ENCODE assay signal across 8 cellular contexts in the genomic region with DNA sequence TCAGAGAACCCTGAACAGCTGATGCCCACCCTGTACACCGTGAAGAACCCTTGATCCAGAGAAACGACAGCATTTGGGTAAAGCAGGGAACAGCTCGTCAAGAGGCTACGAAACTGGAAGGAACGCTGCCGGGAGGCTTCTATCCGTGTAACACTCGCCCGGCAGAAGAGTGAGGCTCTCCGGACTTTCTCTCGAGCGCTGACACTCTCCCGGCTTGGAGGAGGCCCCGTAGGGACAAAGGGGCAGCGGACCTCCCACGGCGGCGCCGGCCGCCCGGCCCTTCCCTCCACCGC. TPM values are rescaled to one million over a fixed set of nuclear protein-coding genes. Genes with fewer than 3 reads are reported as not detected.
DNase-seq lines count a peak whose midpoint lies in the region; ATAC-seq and TF ChIP-seq lines count a peak whose summit lies in the region.

No MANE protein-coding gene starts in this region.

- POLR2A ChIA-PET in PC-9 (lab: Charles Lee; ENCODE audit: unreplicated experiment): interaction anchor here (1.0 kb wide), 1 partner anchor 21 kb away, joined by 5 read pairs; a partner anchor contains a TSS

- ATAC-seq in GM21526 (IDR thresholded peaks at IDR 0.05; ENCODE audit: low FRiP score, unreplicated experiment) (peak; percentile 5), GM21381 (IDR thresholded peaks at IDR 0.05; ENCODE audit: unreplicated experiment) (no peak), HG03432 (IDR thresholded peaks at IDR 0.05; ENCODE audit: unreplicated experiment) (no peak)

- DNase-seq in PC-9: no peak
- DNase-seq in esophagus squamous epithelium (lab: John Stamatoyannopoulos, UW): no peak
- DNase-seq in renal cortical epithelial cell (ENCODE audit: low read depth): peak; percentile 15
- DNase-seq in NCI-H1436 treated with DMSO at 0.1 percent for 48 hours (lab: John Stamatoyannopoulos, UW): no peak
- DNase-seq in NCI-H1105 (lab: John Stamatoyannopoulos, UW): no peak

- H3K9me3 ChIP-seq in PC-9 (ENCODE audit: insufficient read depth, low read depth) (no peaks in the 10 kb centered on the region), esophagus squamous epithelium (no peaks in the 10 kb centered on the region)

- CTCF ChIA-PET in PC-9 (lab: Charles Lee): interaction anchor here (1.1 kb wide), 1 partner anchor 29 kb away, joined by 10 read pairs; no protein-coding TSS in a partner anchor

- peak overlapping the region; percentile 23; the same call in 1 of the 2 replicates for H3K27ac ChIP-seq in PC-9
- peak overlapping the region; percentile 90 to 98 (median 96) for H3K27ac ChIP-seq in esophagus squamous epithelium

- no peaks in the 10 kb centered on the region for H3K9me2 ChIP-seq in PC-9 (ENCODE audit: insufficient read depth)

- no TSS peak for BruUV-seq in PC-9 (replicated peaks; lab: Mats Ljungman, UMichigan)

- H2AFZ ChIP-seq in PC-9: peak overlapping the region; percentile 91

- WGBS in esophagus squamous epithelium, 2 donors: 0% methylated on average over 8 to 10 of the region's 22 CpGs

- H3K4me3 ChIP-seq in PC-9 (peak overlapping the region; percentile 69), esophagus squamous epithelium (peak overlapping the region; percentile 71 to 98 (median 82))

- peak in 2 of 4 donors; percentile 69 to 81 for TF ChIP-seq POLR2A in esophagus squamous epithelium (IDR thresholded peaks at IDR 0.05)

- peaks cover 7% of the 10 kb centered on the region; the same call in 1 of the 2 replicates for H4K20me1 ChIP-seq in PC-9 (ENCODE audit: insufficient read depth)

- peaks cover 24% of the 10 kb centered on the region for H3K79me2 ChIP-seq in PC-9 (ENCODE audit: low read depth)

- intact Hi-C loops in PC-9 (cut with micrococcal nuclease; ENCODE audit: unreplicated experiment) (loop anchor here (1.0 kb wide), 1 partner anchor 28 kb away; a partner anchor contains a TSS), esophagus squamous epithelium (cut with DNase I) (loop anchor here (10.0 kb wide), 1 partner anchor 46 kb away; a partner anchor contains a TSS)

- H3K27me3 ChIP-seq in PC-9 (ENCODE audit: insufficient read depth, low read depth): no peaks in the 10 kb centered on the region
- no peaks in the 10 kb centered on the region for H3K27me3 ChIP-seq in esophagus squamous epithelium

- H3K4me1 ChIP-seq in PC-9 (replicated peaks; ENCODE audit: insufficient read depth) (peaks cover 39% of the 10 kb centered on the region), esophagus squamous epithelium (peaks cover 66 to 93% (median 66%) of the 10 kb centered on the region in 3 donors)

- TF ChIP-seq CTCF in PC-9 (conservative IDR thresholded peaks at IDR 0.05) (no peak), esophagus squamous epithelium (IDR thresholded peaks at IDR 0.05) (no peak)

- peak overlapping the region; percentile 91 for H3K4me2 ChIP-seq in PC-9

- H3F3A ChIP-seq in PC-9 (ENCODE audit: insufficient read depth, low read depth): peaks cover 35% of the 10 kb centered on the region

- H3K36me3 ChIP-seq in PC-9 (ENCODE audit: low read depth) (peaks cover 7% of the 10 kb centered on the region; the same call in 1 of the 2 replicates), esophagus squamous epithelium (peaks cover 0 to 42% (median 11%) of the 10 kb centered on the region in 3 donors)

RNA-seq across cellular contexts. Expression of a gene that starts 1.7 kb away (rescaled TPM):
- total RNA-seq in PC-9 (2021) (29.6 and 41.6 TPM in 2 replicates), esophagus squamous epithelium (10 to 100 TPM; 36.7 to 68.9 (median 51.5) TPM), renal cortical epithelial cell (82.3 and 127 TPM in 2 replicates)

RNA-seq across cellular contexts. Expression of a gene that starts 7.2 kb away (rescaled TPM):
- total RNA-seq in PC-9 (2021): 24.7 and 28.5 TPM in 2 replicates
- 10 to 100 TPM; 16.0 to 42.9 (median 27.4) TPM for total RNA-seq in esophagus squamous epithelium
- total RNA-seq in renal cortical epithelial cell: 16.0 and 21.2 TPM in 2 replicates

RNA-seq across cellular contexts. Expression of a gene that starts 17.4 kb away (rescaled TPM):
- total RNA-seq in PC-9 (2021) (1.3 and 1.9 TPM in 2 replicates), esophagus squamous epithelium (1 to 10 TPM; 1.8 to 8.9 (median 4.8) TPM), renal cortical epithelial cell (7.3 and 22.8 TPM in 2 replicates)

RNA-seq across cellular contexts. Expression of a gene that starts 19.8 kb away (rescaled TPM):
- 15.9 and 17.7 TPM in 2 replicates for total RNA-seq in PC-9 (2021)
- total RNA-seq in esophagus squamous epithelium: 10 to 100 TPM; 11.9 to 31.7 (median 24.9) TPM
- total RNA-seq in renal cortical epithelial cell: 14.4 and 17.8 TPM in 2 replicates

RNA-seq across cellular contexts. Expression of a gene that starts 21.6 kb away (rescaled TPM):
- total RNA-seq in PC-9 (2021) (10.2 and 12.2 TPM in 2 replicates), esophagus squamous epithelium (1 to 10 TPM; 5.3 to 7.9 (median 5.8) TPM), renal cortical epithelial cell (13.5 and 15.1 TPM in 2 replicates)
